Comparison of ENCODE assay signal across 8 cellular contexts in the genomic region with DNA sequence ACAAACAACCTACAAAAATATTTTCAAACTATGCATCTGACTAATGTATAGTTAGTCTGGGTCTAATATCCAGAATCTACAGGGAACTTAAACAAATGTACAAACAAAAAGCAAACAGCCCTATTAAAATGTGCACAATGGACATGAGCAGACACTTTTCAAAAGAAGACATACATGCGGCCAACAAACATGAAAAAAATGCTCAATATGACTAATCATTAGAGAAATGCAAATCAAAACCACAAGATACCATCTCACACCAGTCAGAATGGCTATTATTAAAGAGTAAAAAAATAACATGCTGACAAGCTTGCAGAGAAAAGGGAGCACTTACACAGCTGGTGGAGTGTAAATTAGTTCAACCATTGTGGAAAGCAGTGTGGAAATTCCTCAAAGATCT.
DNase-seq lines count a peak whose midpoint lies in the region; ATAC-seq and TF ChIP-seq lines count a peak whose summit lies in the region.
"Not testable (repeated sequence)": the region's sequence is repeated elsewhere in the genome, so short reads cannot be mapped to it uniquely, and the experiment has no call there.

No MANE protein-coding gene starts in this region.

- H3K36me3 ChIP-seq in RWPE2 (ENCODE audit: low read depth): not testable (repeated sequence)

- H3K4me1 ChIP-seq in RWPE2 (ENCODE audit: insufficient read depth, poor library complexity, severe bottlenecking): not testable (repeated sequence)

- TF ChIP-seq CTCF in AG09309 (IDR thresholded peaks at IDR 0.05; ENCODE audit: control insufficient read depth, insufficient read depth, low read depth, low read length, missing control alignments); RWPE2 (IDR thresholded peaks at IDR 0.05; ENCODE audit: poor library complexity, severe bottlenecking): not testable (repeated sequence)

- H3K27me3 ChIP-seq in RWPE2 (ENCODE audit: insufficient read depth, poor library complexity, severe bottlenecking): not testable (repeated sequence)

- H3K9me3 ChIP-seq in RWPE2 (ENCODE audit: severe bottlenecking): not testable (repeated sequence)

- not testable (repeated sequence) for H3K4me3 ChIP-seq in AG09309 (ENCODE audit: control insufficient read depth, low read depth, low read length); RWPE2 (ENCODE audit: severe bottlenecking)

- not testable (repeated sequence) for H3K27ac ChIP-seq in RWPE2 (ENCODE audit: poor library complexity, severe bottlenecking)

- ATAC-seq in GM18517 (IDR thresholded peaks at IDR 0.05; ENCODE audit: unreplicated experiment) (peak; percentile 56), GM21360 (IDR thresholded peaks at IDR 0.05; ENCODE audit: unreplicated experiment) (peak; percentile 62), HG02852 (IDR thresholded peaks at IDR 0.05; ENCODE audit: unreplicated experiment) (peak; percentile 83), HG03457 (IDR thresholded peaks at IDR 0.05; ENCODE audit: unreplicated experiment) (peak; percentile 41), RWPE2 (ENCODE audit: low read depth) (peak; percentile 78)

- DNase-seq in AG09309 (ENCODE audit: low read depth) (peak; percentile 33), dedifferentiated amniotic fluid mesenchymal stem cell (ENCODE audit: extremely low spot score) (peak; percentile 29), kidney tubule cell (ENCODE audit: low spot score) (peak; percentile 75)
- not testable (repeated sequence) for DNase-seq in RWPE2 (ENCODE audit: low spot score)
